ENCODE assay signal across 1 cellular context in the genomic region with DNA sequence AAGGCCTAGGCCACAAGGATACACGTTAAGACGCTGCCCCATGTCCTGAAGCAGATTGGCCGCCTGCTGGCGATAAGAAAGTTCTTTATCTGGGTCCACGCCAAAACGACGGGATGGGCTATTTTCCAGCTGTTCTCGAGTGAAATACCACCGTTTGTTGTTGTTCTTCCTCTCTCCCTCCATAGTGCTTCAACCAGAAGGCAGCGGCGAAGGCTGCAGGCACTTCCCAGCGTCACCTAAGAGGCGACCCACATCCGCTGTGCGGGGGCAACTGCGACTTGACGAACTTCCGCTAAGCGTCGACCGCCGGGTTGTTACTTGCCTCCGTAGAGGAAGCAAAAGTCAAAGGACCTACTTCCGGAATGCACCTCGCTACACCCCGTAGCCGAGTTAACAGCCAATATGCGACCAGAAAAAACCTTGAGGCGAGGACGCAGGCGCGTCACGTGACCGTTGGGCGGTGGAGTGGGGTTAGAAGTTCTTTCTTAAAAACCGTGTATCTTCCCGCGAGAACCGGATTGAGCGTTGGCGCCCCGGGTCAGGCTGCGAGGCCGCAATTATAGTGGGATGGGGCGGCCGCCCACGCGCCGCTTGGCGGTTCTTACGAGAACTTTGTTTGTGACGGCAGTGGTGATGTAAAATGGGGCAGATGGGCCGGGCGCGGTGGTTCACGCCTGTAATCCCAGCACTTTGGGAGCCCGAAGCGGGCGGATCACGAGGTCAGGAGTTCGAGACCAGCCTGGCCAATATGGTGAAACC.
TF ChIP-seq lines count a peak whose summit lies in the region.

A gene (minus strand): TSS at position 215 of the 759 bp plus-strand sequence. CDS start 32 bp downstream, at position 183.

TF ChIP-seq in K562, 482 proteins besides CTCF, POLR2A, EP300 and RAD21 (continued from another document and continues in another):
- peak; percentile 81; the same call in 1 of the 2 replicates for TF ChIP-seq POLR2AphosphoS5 (IDR thresholded peaks at IDR 0.05; ENCODE audit: control insufficient read depth, insufficient read depth, low read depth, low read length)
- TF ChIP-seq, protein P1, sequence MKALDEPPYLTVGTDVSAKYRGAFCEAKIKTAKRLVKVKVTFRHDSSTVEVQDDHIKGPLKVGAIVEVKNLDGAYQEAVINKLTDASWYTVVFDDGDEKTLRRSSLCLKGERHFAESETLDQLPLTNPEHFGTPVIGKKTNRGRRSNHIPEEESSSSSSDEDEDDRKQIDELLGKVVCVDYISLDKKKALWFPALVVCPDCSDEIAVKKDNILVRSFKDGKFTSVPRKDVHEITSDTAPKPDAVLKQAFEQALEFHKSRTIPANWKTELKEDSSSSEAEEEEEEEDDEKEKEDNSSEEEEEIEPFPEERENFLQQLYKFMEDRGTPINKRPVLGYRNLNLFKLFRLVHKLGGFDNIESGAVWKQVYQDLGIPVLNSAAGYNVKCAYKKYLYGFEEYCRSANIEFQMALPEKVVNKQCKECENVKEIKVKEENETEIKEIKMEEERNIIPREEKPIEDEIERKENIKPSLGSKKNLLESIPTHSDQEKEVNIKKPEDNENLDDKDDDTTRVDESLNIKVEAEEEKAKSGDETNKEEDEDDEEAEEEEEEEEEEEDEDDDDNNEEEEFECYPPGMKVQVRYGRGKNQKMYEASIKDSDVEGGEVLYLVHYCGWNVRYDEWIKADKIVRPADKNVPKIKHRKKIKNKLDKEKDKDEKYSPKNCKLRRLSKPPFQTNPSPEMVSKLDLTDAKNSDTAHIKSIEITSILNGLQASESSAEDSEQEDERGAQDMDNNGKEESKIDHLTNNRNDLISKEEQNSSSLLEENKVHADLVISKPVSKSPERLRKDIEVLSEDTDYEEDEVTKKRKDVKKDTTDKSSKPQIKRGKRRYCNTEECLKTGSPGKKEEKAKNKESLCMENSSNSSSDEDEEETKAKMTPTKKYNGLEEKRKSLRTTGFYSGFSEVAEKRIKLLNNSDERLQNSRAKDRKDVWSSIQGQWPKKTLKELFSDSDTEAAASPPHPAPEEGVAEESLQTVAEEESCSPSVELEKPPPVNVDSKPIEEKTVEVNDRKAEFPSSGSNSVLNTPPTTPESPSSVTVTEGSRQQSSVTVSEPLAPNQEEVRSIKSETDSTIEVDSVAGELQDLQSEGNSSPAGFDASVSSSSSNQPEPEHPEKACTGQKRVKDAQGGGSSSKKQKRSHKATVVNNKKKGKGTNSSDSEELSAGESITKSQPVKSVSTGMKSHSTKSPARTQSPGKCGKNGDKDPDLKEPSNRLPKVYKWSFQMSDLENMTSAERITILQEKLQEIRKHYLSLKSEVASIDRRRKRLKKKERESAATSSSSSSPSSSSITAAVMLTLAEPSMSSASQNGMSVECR (CRISPR knock-in tag; IDR thresholded peaks at IDR 0.05) = peak; percentile 36
- TF ChIP-seq, protein P2, sequence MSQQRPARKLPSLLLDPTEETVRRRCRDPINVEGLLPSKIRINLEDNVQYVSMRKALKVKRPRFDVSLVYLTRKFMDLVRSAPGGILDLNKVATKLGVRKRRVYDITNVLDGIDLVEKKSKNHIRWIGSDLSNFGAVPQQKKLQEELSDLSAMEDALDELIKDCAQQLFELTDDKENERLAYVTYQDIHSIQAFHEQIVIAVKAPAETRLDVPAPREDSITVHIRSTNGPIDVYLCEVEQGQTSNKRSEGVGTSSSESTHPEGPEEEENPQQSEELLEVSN (IDR thresholded peaks at IDR 0.05; ENCODE audit: borderline replicate concordance in 1 of 2, extremely low read depth in 1 of 2, insufficient read depth in 1 of 2, insufficient read length in 1 of 2, low read depth in 1 of 2, low read length in 1 of 2, poor library complexity in 1 of 2, severe bottlenecking in 1 of 2) = peak; percentile 75 to 86
- peak; percentile 74; the same call in 1 of the 2 replicates for TF ChIP-seq ZNF668 (CRISPR knock-in tag; IDR thresholded peaks at IDR 0.05)
- TF ChIP-seq RBFOX2 (IDR thresholded peaks at IDR 0.05; ENCODE audit: low read depth, low read length) = peak; percentile 90
- peak; percentile 95 for TF ChIP-seq TARDBP (IDR thresholded peaks at IDR 0.05)
- TF ChIP-seq EP400 (IDR thresholded peaks at IDR 0.05) = peak; percentile 92
- peak; percentile 63; the same call in 1 of the 2 replicates for TF ChIP-seq POLR2AphosphoS2 (IDR thresholded peaks at IDR 0.05; ENCODE audit: low read length)
- TF ChIP-seq GABPA (tag; conservative IDR thresholded peaks at IDR 0.05; ENCODE audit: low read depth) = peak; percentile 99
- TF ChIP-seq, protein P3, sequence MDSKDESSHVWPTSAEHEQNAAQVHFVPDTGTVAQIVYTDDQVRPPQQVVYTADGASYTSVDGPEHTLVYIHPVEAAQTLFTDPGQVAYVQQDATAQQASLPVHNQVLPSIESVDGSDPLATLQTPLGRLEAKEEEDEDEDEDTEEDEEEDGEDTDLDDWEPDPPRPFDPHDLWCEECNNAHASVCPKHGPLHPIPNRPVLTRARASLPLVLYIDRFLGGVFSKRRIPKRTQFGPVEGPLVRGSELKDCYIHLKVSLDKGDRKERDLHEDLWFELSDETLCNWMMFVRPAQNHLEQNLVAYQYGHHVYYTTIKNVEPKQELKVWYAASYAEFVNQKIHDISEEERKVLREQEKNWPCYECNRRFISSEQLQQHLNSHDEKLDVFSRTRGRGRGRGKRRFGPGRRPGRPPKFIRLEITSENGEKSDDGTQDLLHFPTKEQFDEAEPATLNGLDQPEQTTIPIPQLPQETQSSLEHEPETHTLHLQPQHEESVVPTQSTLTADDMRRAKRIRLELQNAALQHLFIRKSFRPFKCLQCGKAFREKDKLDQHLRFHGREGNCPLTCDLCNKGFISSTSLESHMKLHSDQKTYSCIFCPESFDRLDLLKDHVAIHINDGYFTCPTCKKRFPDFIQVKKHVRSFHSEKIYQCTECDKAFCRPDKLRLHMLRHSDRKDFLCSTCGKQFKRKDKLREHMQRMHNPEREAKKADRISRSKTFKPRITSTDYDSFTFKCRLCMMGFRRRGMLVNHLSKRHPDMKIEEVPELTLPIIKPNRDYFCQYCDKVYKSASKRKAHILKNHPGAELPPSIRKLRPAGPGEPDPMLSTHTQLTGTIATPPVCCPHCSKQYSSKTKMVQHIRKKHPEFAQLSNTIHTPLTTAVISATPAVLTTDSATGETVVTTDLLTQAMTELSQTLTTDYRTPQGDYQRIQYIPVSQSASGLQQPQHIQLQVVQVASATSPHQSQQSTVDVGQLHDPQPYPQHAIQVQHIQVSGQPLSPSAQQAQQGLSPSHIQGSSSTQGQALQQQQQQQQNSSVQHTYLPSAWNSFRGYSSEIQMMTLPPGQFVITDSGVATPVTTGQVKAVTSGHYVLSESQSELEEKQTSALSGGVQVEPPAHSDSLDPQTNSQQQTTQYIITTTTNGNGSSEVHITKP (IDR thresholded peaks at IDR 0.05; ENCODE audit: partially characterized antibody) = peak; percentile 18
- TF ChIP-seq PCBP1 (IDR thresholded peaks at IDR 0.05; ENCODE audit: low read depth, low read length, poor library complexity, severe bottlenecking) = no peak
- TF ChIP-seq POLR2B (IDR thresholded peaks at IDR 0.05; ENCODE audit: low read depth, partially characterized antibody) = peak; percentile 78
- TF ChIP-seq, protein P4, sequence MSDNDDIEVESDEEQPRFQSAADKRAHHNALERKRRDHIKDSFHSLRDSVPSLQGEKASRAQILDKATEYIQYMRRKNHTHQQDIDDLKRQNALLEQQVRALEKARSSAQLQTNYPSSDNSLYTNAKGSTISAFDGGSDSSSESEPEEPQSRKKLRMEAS (CRISPR knock-in tag; IDR thresholded peaks at IDR 0.05) = peak; percentile 82
- peak; percentile 88 for TF ChIP-seq SIN3B (IDR thresholded peaks at IDR 0.05; ENCODE audit: low read depth)
- TF ChIP-seq CBX8 (IDR thresholded peaks at IDR 0.05; ENCODE audit: borderline replicate concordance, extremely low read depth, low read depth, low read length, poor library complexity, severe bottlenecking) = no peak
- TF ChIP-seq, protein P5, sequence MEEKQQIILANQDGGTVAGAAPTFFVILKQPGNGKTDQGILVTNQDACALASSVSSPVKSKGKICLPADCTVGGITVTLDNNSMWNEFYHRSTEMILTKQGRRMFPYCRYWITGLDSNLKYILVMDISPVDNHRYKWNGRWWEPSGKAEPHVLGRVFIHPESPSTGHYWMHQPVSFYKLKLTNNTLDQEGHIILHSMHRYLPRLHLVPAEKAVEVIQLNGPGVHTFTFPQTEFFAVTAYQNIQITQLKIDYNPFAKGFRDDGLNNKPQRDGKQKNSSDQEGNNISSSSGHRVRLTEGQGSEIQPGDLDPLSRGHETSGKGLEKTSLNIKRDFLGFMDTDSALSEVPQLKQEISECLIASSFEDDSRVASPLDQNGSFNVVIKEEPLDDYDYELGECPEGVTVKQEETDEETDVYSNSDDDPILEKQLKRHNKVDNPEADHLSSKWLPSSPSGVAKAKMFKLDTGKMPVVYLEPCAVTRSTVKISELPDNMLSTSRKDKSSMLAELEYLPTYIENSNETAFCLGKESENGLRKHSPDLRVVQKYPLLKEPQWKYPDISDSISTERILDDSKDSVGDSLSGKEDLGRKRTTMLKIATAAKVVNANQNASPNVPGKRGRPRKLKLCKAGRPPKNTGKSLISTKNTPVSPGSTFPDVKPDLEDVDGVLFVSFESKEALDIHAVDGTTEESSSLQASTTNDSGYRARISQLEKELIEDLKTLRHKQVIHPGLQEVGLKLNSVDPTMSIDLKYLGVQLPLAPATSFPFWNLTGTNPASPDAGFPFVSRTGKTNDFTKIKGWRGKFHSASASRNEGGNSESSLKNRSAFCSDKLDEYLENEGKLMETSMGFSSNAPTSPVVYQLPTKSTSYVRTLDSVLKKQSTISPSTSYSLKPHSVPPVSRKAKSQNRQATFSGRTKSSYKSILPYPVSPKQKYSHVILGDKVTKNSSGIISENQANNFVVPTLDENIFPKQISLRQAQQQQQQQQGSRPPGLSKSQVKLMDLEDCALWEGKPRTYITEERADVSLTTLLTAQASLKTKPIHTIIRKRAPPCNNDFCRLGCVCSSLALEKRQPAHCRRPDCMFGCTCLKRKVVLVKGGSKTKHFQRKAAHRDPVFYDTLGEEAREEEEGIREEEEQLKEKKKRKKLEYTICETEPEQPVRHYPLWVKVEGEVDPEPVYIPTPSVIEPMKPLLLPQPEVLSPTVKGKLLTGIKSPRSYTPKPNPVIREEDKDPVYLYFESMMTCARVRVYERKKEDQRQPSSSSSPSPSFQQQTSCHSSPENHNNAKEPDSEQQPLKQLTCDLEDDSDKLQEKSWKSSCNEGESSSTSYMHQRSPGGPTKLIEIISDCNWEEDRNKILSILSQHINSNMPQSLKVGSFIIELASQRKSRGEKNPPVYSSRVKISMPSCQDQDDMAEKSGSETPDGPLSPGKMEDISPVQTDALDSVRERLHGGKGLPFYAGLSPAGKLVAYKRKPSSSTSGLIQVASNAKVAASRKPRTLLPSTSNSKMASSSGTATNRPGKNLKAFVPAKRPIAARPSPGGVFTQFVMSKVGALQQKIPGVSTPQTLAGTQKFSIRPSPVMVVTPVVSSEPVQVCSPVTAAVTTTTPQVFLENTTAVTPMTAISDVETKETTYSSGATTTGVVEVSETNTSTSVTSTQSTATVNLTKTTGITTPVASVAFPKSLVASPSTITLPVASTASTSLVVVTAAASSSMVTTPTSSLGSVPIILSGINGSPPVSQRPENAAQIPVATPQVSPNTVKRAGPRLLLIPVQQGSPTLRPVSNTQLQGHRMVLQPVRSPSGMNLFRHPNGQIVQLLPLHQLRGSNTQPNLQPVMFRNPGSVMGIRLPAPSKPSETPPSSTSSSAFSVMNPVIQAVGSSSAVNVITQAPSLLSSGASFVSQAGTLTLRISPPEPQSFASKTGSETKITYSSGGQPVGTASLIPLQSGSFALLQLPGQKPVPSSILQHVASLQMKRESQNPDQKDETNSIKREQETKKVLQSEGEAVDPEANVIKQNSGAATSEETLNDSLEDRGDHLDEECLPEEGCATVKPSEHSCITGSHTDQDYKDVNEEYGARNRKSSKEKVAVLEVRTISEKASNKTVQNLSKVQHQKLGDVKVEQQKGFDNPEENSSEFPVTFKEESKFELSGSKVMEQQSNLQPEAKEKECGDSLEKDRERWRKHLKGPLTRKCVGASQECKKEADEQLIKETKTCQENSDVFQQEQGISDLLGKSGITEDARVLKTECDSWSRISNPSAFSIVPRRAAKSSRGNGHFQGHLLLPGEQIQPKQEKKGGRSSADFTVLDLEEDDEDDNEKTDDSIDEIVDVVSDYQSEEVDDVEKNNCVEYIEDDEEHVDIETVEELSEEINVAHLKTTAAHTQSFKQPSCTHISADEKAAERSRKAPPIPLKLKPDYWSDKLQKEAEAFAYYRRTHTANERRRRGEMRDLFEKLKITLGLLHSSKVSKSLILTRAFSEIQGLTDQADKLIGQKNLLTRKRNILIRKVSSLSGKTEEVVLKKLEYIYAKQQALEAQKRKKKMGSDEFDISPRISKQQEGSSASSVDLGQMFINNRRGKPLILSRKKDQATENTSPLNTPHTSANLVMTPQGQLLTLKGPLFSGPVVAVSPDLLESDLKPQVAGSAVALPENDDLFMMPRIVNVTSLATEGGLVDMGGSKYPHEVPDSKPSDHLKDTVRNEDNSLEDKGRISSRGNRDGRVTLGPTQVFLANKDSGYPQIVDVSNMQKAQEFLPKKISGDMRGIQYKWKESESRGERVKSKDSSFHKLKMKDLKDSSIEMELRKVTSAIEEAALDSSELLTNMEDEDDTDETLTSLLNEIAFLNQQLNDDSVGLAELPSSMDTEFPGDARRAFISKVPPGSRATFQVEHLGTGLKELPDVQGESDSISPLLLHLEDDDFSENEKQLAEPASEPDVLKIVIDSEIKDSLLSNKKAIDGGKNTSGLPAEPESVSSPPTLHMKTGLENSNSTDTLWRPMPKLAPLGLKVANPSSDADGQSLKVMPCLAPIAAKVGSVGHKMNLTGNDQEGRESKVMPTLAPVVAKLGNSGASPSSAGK (IDR thresholded peaks at IDR 0.05) = peak; percentile 95
- TF ChIP-seq MAFF (IDR thresholded peaks at IDR 0.05; ENCODE audit: low read length) = no peak; the same call in 1 of the 2 replicates
- peak; percentile 100 for TF ChIP-seq RAD51 (IDR thresholded peaks at IDR 0.05; ENCODE audit: borderline replicate concordance, low read depth)
- TF ChIP-seq, protein P6, sequence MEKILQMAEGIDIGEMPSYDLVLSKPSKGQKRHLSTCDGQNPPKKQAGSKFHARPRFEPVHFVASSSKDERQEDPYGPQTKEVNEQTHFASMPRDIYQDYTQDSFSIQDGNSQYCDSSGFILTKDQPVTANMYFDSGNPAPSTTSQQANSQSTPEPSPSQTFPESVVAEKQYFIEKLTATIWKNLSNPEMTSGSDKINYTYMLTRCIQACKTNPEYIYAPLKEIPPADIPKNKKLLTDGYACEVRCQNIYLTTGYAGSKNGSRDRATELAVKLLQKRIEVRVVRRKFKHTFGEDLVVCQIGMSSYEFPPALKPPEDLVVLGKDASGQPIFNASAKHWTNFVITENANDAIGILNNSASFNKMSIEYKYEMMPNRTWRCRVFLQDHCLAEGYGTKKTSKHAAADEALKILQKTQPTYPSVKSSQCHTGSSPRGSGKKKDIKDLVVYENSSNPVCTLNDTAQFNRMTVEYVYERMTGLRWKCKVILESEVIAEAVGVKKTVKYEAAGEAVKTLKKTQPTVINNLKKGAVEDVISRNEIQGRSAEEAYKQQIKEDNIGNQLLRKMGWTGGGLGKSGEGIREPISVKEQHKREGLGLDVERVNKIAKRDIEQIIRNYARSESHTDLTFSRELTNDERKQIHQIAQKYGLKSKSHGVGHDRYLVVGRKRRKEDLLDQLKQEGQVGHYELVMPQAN (IDR thresholded peaks at IDR 0.05; ENCODE audit: borderline replicate concordance) = peak; percentile 92
- TF ChIP-seq ZFP30 (CRISPR knock-in tag; IDR thresholded peaks at IDR 0.05; ENCODE audit: borderline replicate concordance) = no peak
- peak; percentile 43; the same call in 1 of the 2 replicates for TF ChIP-seq DMBX1 (CRISPR knock-in tag; IDR thresholded peaks at IDR 0.05; ENCODE audit: borderline replicate concordance)
- TF ChIP-seq SIN3A (IDR thresholded peaks at IDR 0.05; ENCODE audit: borderline replicate concordance in 2 of 2, control insufficient read depth in 1 of 2, low read depth in 2 of 2, low read length in 2 of 2) = peak; percentile 38 to 74; a peak in 2 of 4 replicates
- TF ChIP-seq CBFB (CRISPR knock-in tag; IDR thresholded peaks at IDR 0.05) = peak; percentile 71; the same call in 1 of the 2 replicates
- peak; percentile 71; the same call in 1 of the 2 replicates for TF ChIP-seq SMARCE1 (IDR thresholded peaks at IDR 0.05)
- peak; percentile 98 for TF ChIP-seq CBFA2T2 (conservative IDR thresholded peaks at IDR 0.05)
- no peak for TF ChIP-seq BRF1 (IDR thresholded peaks at IDR 0.05; ENCODE audit: borderline replicate concordance, extremely low read depth, insufficient read length)
- TF ChIP-seq MAFK (IDR thresholded peaks at IDR 0.05; ENCODE audit: low read length) = 0 out of 2 replicates have a peak, but pooled peaks have one; percentile 32
